ENCODE assay signal across 9 cellular contexts in genomic region chr19:5292843-5293606, GRCh38. TPM values are rescaled to one million over a fixed set of nuclear protein-coding genes. Genes with fewer than 3 reads are reported as not detected.
DNase-seq lines count a peak whose midpoint lies in the region; ATAC-seq and TF ChIP-seq lines count a peak whose summit lies in the region.
"Had no signal": no experiment of that assay in that cellular context is flagged by ENCODE, and none has a peak within 500 bp of the region (broad histone marks: within the 10 kb centered on the region; RNA-seq: fewer than 3 reads in every experiment).

No MANE protein-coding gene starts in this region.

- H3K4me1 Mint-ChIP-seq in endodermal cell (peaks cover 16% of the 10 kb centered on the region), mesothelial cell of epicardium (peaks cover 16% of the 10 kb centered on the region)

- H3K4me3 Mint-ChIP-seq in endodermal cell, result peak overlapping the region; percentile 64
- peak overlapping the region; percentile 84 for H3K4me3 Mint-ChIP-seq in mesothelial cell of epicardium

- no peak for ATAC-seq in GM19395 (IDR thresholded peaks at IDR 0.05; ENCODE audit: unreplicated experiment)

- peaks cover 12% of the 10 kb centered on the region for H3K36me3 Mint-ChIP-seq in endodermal cell (ENCODE audit: low read depth)
- H3K36me3 Mint-ChIP-seq in mesothelial cell of epicardium, result no peaks in the 10 kb centered on the region

- H3K9me3 ChIP-seq in endodermal cell (ENCODE audit: control insufficient read depth, low read length), result no peaks in the 10 kb centered on the region

- 1% methylated on average over 14 to 65 of the region's 67 CpGs for WGBS in endodermal cell (ENCODE audit: insufficient coverage in 1 of 2, insufficient read length in 1 of 2), 2 experiments

- peak; percentile 63 for DNase-seq in GM06990 (ENCODE audit: extremely low read depth, insufficient read length)
- DNase-seq in NCI-H1092 treated with DMSO at 0.1 percent for 48 hours (lab: John Stamatoyannopoulos, UW), result peak; percentile 42
- peak; percentile 3 to 22 for DNase-seq in activated CD8-positive, alpha-beta memory T cell treated with anti-CD3 and anti-CD28 coated beads for 1 hour (ENCODE audit: extremely low read depth in 1 of 2, low read depth in 1 of 2)
- peak; percentile 93 for DNase-seq in endodermal cell
- peak; percentile 70 to 74 for DNase-seq in mesothelial cell of epicardium (ENCODE audit: low spot score in 2 of 2, unreplicated experiment in 2 of 2)
- DNase-seq in stimulated activated CD8-positive, alpha-beta memory T cell treated with anti-CD3 and anti-CD28 coated beads, Interleukin-15, amount 100 ng/mL, for 1 hour (ENCODE audit: low read depth), result peak; percentile 6
- no peak for DNase-seq in NCI-H187 (lab: John Stamatoyannopoulos, UW)

- H3K27me3 Mint-ChIP-seq in endodermal cell (ENCODE audit: insufficient read depth) (peaks cover 2% of the 10 kb centered on the region), mesothelial cell of epicardium (ENCODE audit: low read depth) (peaks cover 3% of the 10 kb centered on the region)

- H3K9me3 Mint-ChIP-seq in endodermal cell (no peaks in the 10 kb centered on the region), mesothelial cell of epicardium (no peaks in the 10 kb centered on the region)

- no peaks in the 10 kb centered on the region; the same call in none of the 2 replicates for H3K27me3 ChIP-seq in GM06990 (replicated peaks; ENCODE audit: control insufficient read depth, insufficient read depth, low read length)
- no peaks in the 10 kb centered on the region for H3K27me3 ChIP-seq in endodermal cell (ENCODE audit: control insufficient read depth, insufficient read depth, low read length, poor library complexity, severe bottlenecking)

- TF ChIP-seq CTCF in GM06990 (IDR thresholded peaks at IDR 0.05; ENCODE audit: insufficient read depth, low read length, poor library complexity, severe bottlenecking), result no peak
- no peak for TF ChIP-seq CTCF in endodermal cell (conservative IDR thresholded peaks at IDR 0.05)
- TF ChIP-seq CTCF in mesothelial cell of epicardium (IDR thresholded peaks at IDR 0.05; ENCODE audit: unreplicated experiment), result no peak

- peak overlapping the region; percentile 21 for H3K27ac Mint-ChIP-seq in endodermal cell
- peak overlapping the region; percentile 84 for H3K27ac Mint-ChIP-seq in mesothelial cell of epicardium

- H3K27ac ChIP-seq in endodermal cell (ENCODE audit: low read depth, low read length), result peak overlapping the region; percentile 90
- H3K27ac ChIP-seq: epithelial cell of prostate had no signal

- H3K36me3 ChIP-seq in GM06990 (ENCODE audit: control insufficient read depth, insufficient read depth, low read length), result no peaks in the 10 kb centered on the region
- H3K36me3 ChIP-seq in endodermal cell (ENCODE audit: control insufficient read depth, insufficient read depth, low read length), result no peaks in the 10 kb centered on the region

- no peaks in the 10 kb centered on the region for H3K4me1 ChIP-seq in endodermal cell (ENCODE audit: control insufficient read depth, insufficient read depth, low read length)

- peak overlapping the region; percentile 49 for H3K4me3 ChIP-seq in GM06990 (replicated peaks; ENCODE audit: low read depth, low read length)
- peak overlapping the region; percentile 82 for H3K4me3 ChIP-seq in endodermal cell (ENCODE audit: low read length)

- peak overlapping the region; percentile 62 for H3K9ac ChIP-seq in endodermal cell (ENCODE audit: extremely low read depth, low read length, poor library complexity, severe bottlenecking)

RNA-seq across cellular contexts. Expression of gene PTPRS, which starts 47.6 kb away (rescaled TPM):
- total RNA-seq in endodermal cell (100 to 1,000 TPM; 226 to 248 TPM), mesothelial cell of epicardium (235 to 241 TPM (median 240 TPM) in 3 replicates)
- 178 TPM for polyA plus RNA-seq in endodermal cell (2013, experiment 1 of 2)
- polyA plus RNA-seq in endodermal cell (2013, experiment 2 of 2), result 175 TPM

Comparison
In these comparisons a context has a peak if more than half of its experiments do, and no peak if none do; other contexts are left out.
1. DNase-seq: peak in GM06990 (single experiment), NCI-H1092 treated with DMSO at 0.1 percent for 48 hours (single experiment), activated CD8-positive, alpha-beta memory T cell treated with anti-CD3 and anti-CD28 coated beads for 1 hour (2 of 2), endodermal cell (single experiment), mesothelial cell of epicardium (2 of 2) and stimulated activated CD8-positive, alpha-beta memory T cell treated with anti-CD3 and anti-CD28 coated beads, Interleukin-15, amount 100 ng/mL, for 1 hour (single experiment); none in NCI-H187 (0 of 2).